In genomic region chr17:51640108-51640622, GRCh38 we compare ENCODE assay signal across 1 cellular context.
TF ChIP-seq lines count a peak whose summit lies in the region.

No MANE protein-coding gene starts in this region.

TF ChIP-seq in HEK293, 187 proteins besides CTCF, POLR2A, EP300 and RAD21 (continued from another document and continues in another):
- TF ChIP-seq ZNF138 (tag by site-specific recombination; IDR thresholded peaks at IDR 0.05; ENCODE audit: borderline replicate concordance) (no peak), ZNF701 (tag by site-specific recombination; IDR thresholded peaks at IDR 0.05) (no peak), ZSCAN5A (tag by site-specific recombination; IDR thresholded peaks at IDR 0.05) (no peak), EGR2 (tag by site-specific recombination; IDR thresholded peaks at IDR 0.05; ENCODE audit: low read depth) (no peak), ZSCAN23 (tag by site-specific recombination; IDR thresholded peaks at IDR 0.05) (no peak), INSM2 (tag by site-specific recombination; IDR thresholded peaks at IDR 0.05) (peak; percentile 56; the same call in 1 of the 2 replicates), ZNF292 (tag by site-specific recombination; IDR thresholded peaks at IDR 0.05; ENCODE audit: borderline replicate concordance, low read depth) (no peak), ZNF549 (tag by site-specific recombination; IDR thresholded peaks at IDR 0.05) (no peak), ZNF621 (tag by site-specific recombination; IDR thresholded peaks at IDR 0.05) (no peak), ZNF202 (tag by site-specific recombination; IDR thresholded peaks at IDR 0.05; ENCODE audit: borderline replicate concordance) (no peak), KLF9 (tag by site-specific recombination; IDR thresholded peaks at IDR 0.05; ENCODE audit: low read depth) (no peak), ZNF560 (tag by site-specific recombination; IDR thresholded peaks at IDR 0.05; ENCODE audit: borderline replicate concordance) (no peak), ZNF785 (tag by site-specific recombination; IDR thresholded peaks at IDR 0.05) (no peak), ZNF585B (tag by site-specific recombination; IDR thresholded peaks at IDR 0.05) (no peak), ZBTB1 (tag by site-specific recombination; IDR thresholded peaks at IDR 0.05) (no peak), ZNF426 (tag by site-specific recombination; IDR thresholded peaks at IDR 0.05) (no peak), PRDM6 (tag by site-specific recombination; IDR thresholded peaks at IDR 0.05) (no peak), ZNF48 (tag by site-specific recombination; IDR thresholded peaks at IDR 0.05) (no peak), ZNF624 (tag by site-specific recombination; IDR thresholded peaks at IDR 0.05) (no peak), TCF7L2 (IDR thresholded peaks at IDR 0.05; ENCODE audit: borderline replicate concordance, low read depth, low read length) (no peak), ZIC2 (tag by site-specific recombination; IDR thresholded peaks at IDR 0.05) (peak; percentile 59), ZNF16 (tag by site-specific recombination; IDR thresholded peaks at IDR 0.05; ENCODE audit: low read depth) (no peak), PRDM2 (tag by site-specific recombination; IDR thresholded peaks at IDR 0.05; ENCODE audit: borderline replicate concordance) (no peak), ZNF837 (tag by site-specific recombination; IDR thresholded peaks at IDR 0.05) (no peak), ZNF639 (tag by site-specific recombination; IDR thresholded peaks at IDR 0.05) (peak; percentile 70; the same call in 1 of the 2 replicates), HOXC10 (CRISPR knock-in tag; IDR thresholded peaks at IDR 0.05) (no peak), PRDM1 (tag by site-specific recombination; IDR thresholded peaks at IDR 0.05) (no peak), ELK4 (IDR thresholded peaks at IDR 0.05; ENCODE audit: borderline replicate concordance, low read depth, low read length) (no peak), ZNF510 (tag by site-specific recombination; IDR thresholded peaks at IDR 0.05; ENCODE audit: insufficient replicate concordance) (peak; percentile 42), PBX3 (CRISPR knock-in tag; IDR thresholded peaks at IDR 0.05) (no peak), KLF8 (tag by site-specific recombination; IDR thresholded peaks at IDR 0.05) (peak; percentile 75), ZFP37 (tag by site-specific recombination; IDR thresholded peaks at IDR 0.05) (no peak), TRIM28 (IDR thresholded peaks at IDR 0.05; ENCODE audit: borderline replicate concordance, low read length) (peak; percentile 50; the same call in 1 of the 2 replicates), PATZ1 (tag by site-specific recombination; IDR thresholded peaks at IDR 0.05) (peak; percentile 39; the same call in 1 of the 2 replicates), ZNF677 (tag by site-specific recombination; IDR thresholded peaks at IDR 0.05) (no peak), ZXDB (tag by site-specific recombination; IDR thresholded peaks at IDR 0.05) (peak; percentile 41), ZNF26 (tag by site-specific recombination; IDR thresholded peaks at IDR 0.05) (0 out of 2 replicates have a peak, but pooled peaks have one; percentile 14), ZNF19 (tag by site-specific recombination; IDR thresholded peaks at IDR 0.05; ENCODE audit: low read depth) (no peak), BCL6B (tag by site-specific recombination; IDR thresholded peaks at IDR 0.05) (no peak), ZNF768 (tag by site-specific recombination; IDR thresholded peaks at IDR 0.05) (no peak), OVOL3 (tag by site-specific recombination; IDR thresholded peaks at IDR 0.05) (no peak), ZNF133 (tag by site-specific recombination; IDR thresholded peaks at IDR 0.05) (no peak), ZNF664 (tag by site-specific recombination; IDR thresholded peaks at IDR 0.05) (no peak), ZNF521 (tag by site-specific recombination; IDR thresholded peaks at IDR 0.05) (no peak), IKZF3 (tag by site-specific recombination; IDR thresholded peaks at IDR 0.05) (no peak), REPIN1 (tag by site-specific recombination; IDR thresholded peaks at IDR 0.05; ENCODE audit: low read depth) (no peak)
